5 cellular contexts compared by ENCODE assay signal in the genomic region with DNA sequence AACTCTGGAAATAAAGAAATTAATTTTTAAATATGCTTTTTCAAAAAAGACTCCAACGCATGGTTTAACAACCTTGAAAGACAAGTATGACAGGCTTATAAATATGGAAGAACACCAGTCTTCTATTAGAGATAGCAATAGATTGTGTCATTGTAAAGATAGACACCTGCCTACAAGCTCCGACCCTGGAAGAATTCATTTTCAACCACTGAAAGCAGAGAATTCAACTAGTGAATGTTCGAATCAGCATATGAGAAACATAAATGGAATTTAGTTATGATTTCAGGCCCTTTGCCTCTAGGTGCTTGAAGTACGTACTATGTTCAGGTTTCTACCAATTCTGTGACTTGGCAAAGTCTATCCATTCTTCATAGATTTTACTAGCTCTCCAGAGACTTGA.
"Had no signal": no experiment of that assay in that cellular context is flagged by ENCODE, and none has a peak within 500 bp of the region (broad histone marks: within the 10 kb centered on the region; RNA-seq: fewer than 3 reads in every experiment).

No MANE protein-coding gene starts in this region.

- DNase-seq: IMR-90, KBM-7 had no signal

- ATAC-seq: HepG2, K562 had no signal

- H3K27ac ChIP-seq: HL-60 had no signal

- H3K4me3 ChIP-seq: K562 had no signal
